ENCODE assay signal across 10 cellular contexts in genomic region chr16:11016993-11017392, GRCh38.
DNase-seq lines count a peak whose midpoint lies in the region; ATAC-seq and TF ChIP-seq lines count a peak whose summit lies in the region.
"Had no signal": no experiment of that assay in that cellular context is flagged by ENCODE, and none has a peak within 500 bp of the region (broad histone marks: within the 10 kb centered on the region; RNA-seq: fewer than 3 reads in every experiment).

No MANE protein-coding gene starts in this region.

- no peak for TF ChIP-seq CTCF in heart left ventricle (IDR thresholded peaks at IDR 0.05)

- peak overlapping the region in 2 of 12 donors; percentile 34 to 41 for H3K27ac ChIP-seq in heart left ventricle
- H3K27ac ChIP-seq in naive thymus-derived CD4-positive, alpha-beta T cell (ENCODE audit: low read depth, low read length): no peak overlapping the region
- H3K27ac ChIP-seq: HL-60 had no signal

- H3K4me3 ChIP-seq in heart left ventricle: no peak overlapping the region
- no peak overlapping the region for H3K4me3 ChIP-seq in naive thymus-derived CD4-positive, alpha-beta T cell (ENCODE audit: low read length)
- H3K4me3 ChIP-seq: skin epidermis had no signal

- H3K4me1 ChIP-seq in heart left ventricle: peaks cover 0 to 14% (median 6%) of the 10 kb centered on the region in 12 donors
- H3K4me1 ChIP-seq in naive thymus-derived CD4-positive, alpha-beta T cell (ENCODE audit: control insufficient read depth in 2 of 2, insufficient read depth in 2 of 2, low read length in 2 of 2): no peaks in the 10 kb centered on the region

- H3K4me3 Mint-ChIP-seq in stimulated activated naive CD8-positive, alpha-beta T cell treated with anti-CD3 and anti-CD28 coated beads, Interleukin-15, Interleukin-2, amounts not matched to agents 100 ng/mL and 50 ng/mL, for 24 hours: no peak overlapping the region
- no peak overlapping the region for H3K4me3 Mint-ChIP-seq in naive thymus-derived CD4-positive, alpha-beta T cell

- WGBS in heart left ventricle, 4 donors: 53 to 63% (median 59%) methylated on average over 7 to 9 of the region's 9 CpGs

- POLR2A ChIA-PET in naive thymus-derived CD4-positive, alpha-beta T cell (lab: Charles Lee): no interaction called here

- H3K27me3 Mint-ChIP-seq in stimulated activated naive CD8-positive, alpha-beta T cell treated with anti-CD3 and anti-CD28 coated beads, Interleukin-15, Interleukin-2, amounts not matched to agents 100 ng/mL and 50 ng/mL, for 24 hours: no peaks in the 10 kb centered on the region
- H3K27me3 Mint-ChIP-seq in naive thymus-derived CD4-positive, alpha-beta T cell: no peaks in the 10 kb centered on the region

- intact Hi-C loops in heart left ventricle (cut with DNase I): loop anchor here in 1 of 10 donors (5.0 kb wide), 1 partner anchor 45 kb away; no protein-coding TSS in a partner anchor
- intact Hi-C loops in naive thymus-derived CD4-positive, alpha-beta T cell (cut with micrococcal nuclease): no loop called here

- H3K36me3 Mint-ChIP-seq in stimulated activated naive CD8-positive, alpha-beta T cell treated with anti-CD3 and anti-CD28 coated beads, Interleukin-15, Interleukin-2, amounts not matched to agents 100 ng/mL and 50 ng/mL, for 24 hours (ENCODE audit: low read depth): peaks cover 49% of the 10 kb centered on the region
- H3K36me3 Mint-ChIP-seq in naive thymus-derived CD4-positive, alpha-beta T cell: peaks cover 10 to 45% (median 39%) of the 10 kb centered on the region in 5 donors

- peaks cover 0 to 36% (median 14%) of the 10 kb centered on the region in 9 donors for H3K36me3 ChIP-seq in heart left ventricle
- H3K36me3 ChIP-seq in naive thymus-derived CD4-positive, alpha-beta T cell (ENCODE audit: control insufficient read depth in 2 of 3, insufficient read depth in 3 of 3, low read length in 3 of 3): peaks cover 0 to 35% (median 4%) of the 10 kb centered on the region in 3 experiments

- DNase-seq in NCI-H1092 (lab: John Stamatoyannopoulos, UW): peak; percentile 4
- no peak for DNase-seq in NCI-H1092 treated with DMSO at 0.1 percent for 48 hours (lab: John Stamatoyannopoulos, UW)
- DNase-seq in activated CD8-positive, alpha-beta memory T cell treated with anti-CD3 and anti-CD28 coated beads, Interleukin-2, amount 50 U/mL, for 1 hour (ENCODE audit: extremely low read depth): peak; percentile 2
- peak in 3 of 5 donors; percentile 63 to 84 (median 84) for DNase-seq in heart left ventricle
- DNase-seq in naive thymus-derived CD4-positive, alpha-beta T cell: no peak
- no peak for DNase-seq in cerebellum (ENCODE audit: low spot score)
- DNase-seq in DMS 273 (lab: John Stamatoyannopoulos, UW; ENCODE audit: unreplicated experiment): no peak

- peak overlapping the region; percentile 21 for H3K27ac Mint-ChIP-seq in stimulated activated naive CD8-positive, alpha-beta T cell treated with anti-CD3 and anti-CD28 coated beads, Interleukin-15, Interleukin-2, amounts not matched to agents 100 ng/mL and 50 ng/mL, for 24 hours
- peak overlapping the region in 1 of 9 donors; percentile 21 for H3K27ac Mint-ChIP-seq in naive thymus-derived CD4-positive, alpha-beta T cell

- TF ChIP-seq POLR2A in heart left ventricle (IDR thresholded peaks at IDR 0.05): no peak

- CTCF ChIA-PET in naive thymus-derived CD4-positive, alpha-beta T cell (lab: Charles Lee): no interaction called here

- peaks cover 19% of the 10 kb centered on the region for H3K4me1 Mint-ChIP-seq in stimulated activated naive CD8-positive, alpha-beta T cell treated with anti-CD3 and anti-CD28 coated beads, Interleukin-15, Interleukin-2, amounts not matched to agents 100 ng/mL and 50 ng/mL, for 24 hours (ENCODE audit: low read depth)
- peaks cover 0 to 17% (median 0%) of the 10 kb centered on the region in 7 donors for H3K4me1 Mint-ChIP-seq in naive thymus-derived CD4-positive, alpha-beta T cell

- no peaks in the 10 kb centered on the region for H3K9me3 ChIP-seq in heart left ventricle
- no peaks in the 10 kb centered on the region for H3K9me3 ChIP-seq in naive thymus-derived CD4-positive, alpha-beta T cell (ENCODE audit: control insufficient read depth in 2 of 3, low read length in 3 of 3)

- H3K9me3 Mint-ChIP-seq in stimulated activated naive CD8-positive, alpha-beta T cell treated with anti-CD3 and anti-CD28 coated beads, Interleukin-15, Interleukin-2, amounts not matched to agents 100 ng/mL and 50 ng/mL, for 24 hours: no peaks in the 10 kb centered on the region
- H3K9me3 Mint-ChIP-seq in naive thymus-derived CD4-positive, alpha-beta T cell: no peaks in the 10 kb centered on the region

- ATAC-seq in heart left ventricle: peak in 3 of 4 donors; percentile 59 to 87 (median 75)
- no peak for ATAC-seq in naive thymus-derived CD4-positive, alpha-beta T cell

- no peaks in the 10 kb centered on the region for H3K27me3 ChIP-seq in heart left ventricle
- H3K27me3 ChIP-seq in naive thymus-derived CD4-positive, alpha-beta T cell (ENCODE audit: control insufficient read depth in 2 of 2, insufficient read depth in 2 of 2, low read length in 2 of 2): no peaks in the 10 kb centered on the region

Comparison
In these comparisons a context has a peak if more than half of its experiments do, and no peak if none do; other contexts are left out.
1. DNase-seq: peak in NCI-H1092 (single experiment), activated CD8-positive, alpha-beta memory T cell treated with anti-CD3 and anti-CD28 coated beads, Interleukin-2, amount 50 U/mL, for 1 hour (single experiment) and heart left ventricle (3 of 5); none in NCI-H1092 treated with DMSO at 0.1 percent for 48 hours (single experiment), naive thymus-derived CD4-positive, alpha-beta T cell (0 of 9), cerebellum (single experiment) and DMS 273 (single experiment).